In the genomic region with DNA sequence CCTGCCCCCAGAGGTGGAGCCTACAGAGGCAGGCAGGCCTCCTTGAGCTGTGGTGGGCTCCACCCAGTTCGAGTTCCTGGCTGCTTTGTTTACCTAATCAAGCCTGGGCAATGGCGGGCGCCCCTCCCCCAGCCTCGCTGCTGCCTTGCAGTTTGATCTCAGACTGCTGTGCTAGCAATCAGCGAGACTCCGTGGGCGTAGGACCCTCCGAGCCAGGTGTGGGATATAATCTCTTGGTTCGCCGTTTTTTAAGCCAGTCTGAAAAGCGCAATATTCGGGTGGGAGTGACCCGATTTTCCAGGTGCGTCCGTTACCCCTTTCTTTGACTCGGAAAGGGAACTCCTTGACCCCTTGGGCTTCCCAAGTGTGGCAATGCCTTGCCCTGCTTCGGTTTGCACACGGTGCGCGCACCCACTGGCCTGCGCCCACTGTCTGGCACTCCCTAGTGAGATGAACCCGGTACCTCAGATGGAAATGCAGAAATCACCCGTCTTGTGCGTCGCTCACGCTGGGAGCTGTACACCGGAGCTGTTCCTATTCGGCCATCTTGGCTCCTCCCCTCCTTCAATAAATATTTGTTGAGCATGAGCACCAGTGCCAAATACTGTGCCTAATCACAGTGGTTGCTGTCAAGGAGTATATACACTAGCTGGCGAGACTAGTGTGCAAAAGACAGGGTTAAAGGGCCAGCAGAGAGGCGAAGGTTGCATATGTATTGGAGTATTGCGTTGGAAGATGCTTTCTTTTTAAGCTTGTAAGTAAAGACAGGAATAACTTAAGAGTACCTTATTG, we compare ENCODE assay signal across 1 cellular context.
TF ChIP-seq lines count a peak whose summit lies in the region.

No MANE protein-coding gene starts in this region.

TF ChIP-seq in WTC11, 78 proteins besides CTCF, POLR2A, EP300 and RAD21:
- 0 out of 2 replicates have a peak, but pooled peaks have one; percentile 33 for TF ChIP-seq ZNF281 (CRISPR knock-in tag; IDR thresholded peaks at IDR 0.05)
- TF ChIP-seq FOXK1 (CRISPR knock-in tag; IDR thresholded peaks at IDR 0.05), result peak; percentile 59
